Comparison of ENCODE assay signal across 8 cellular contexts in genomic region chr1:146036241-146036989, GRCh38. TPM values are rescaled to one million over a fixed set of nuclear protein-coding genes. Genes with fewer than 3 reads are reported as not detected.
DNase-seq lines count a peak whose midpoint lies in the region; ATAC-seq and TF ChIP-seq lines count a peak whose summit lies in the region.

No MANE protein-coding gene starts in this region.

- no peaks in the 10 kb centered on the region for H3K27me3 ChIP-seq in CD4-positive, alpha-beta T cell (ENCODE audit: control insufficient read depth, insufficient read depth, low read length)
- H3K27me3 ChIP-seq in HL-60 (ENCODE audit: insufficient read depth, poor library complexity, severe bottlenecking) (no peaks in the 10 kb centered on the region), iPS DF 6.9 (ENCODE audit: control insufficient read depth, insufficient read depth, low read length) (no peaks in the 10 kb centered on the region), stomach (no peaks in the 10 kb centered on the region)

- H3K27ac ChIP-seq in CD4-positive, alpha-beta T cell (ENCODE audit: low read depth, low read length): no peak overlapping the region
- H3K27ac ChIP-seq in HL-60 (replicated peaks) (peak overlapping the region; percentile 73), iPS DF 6.9 (ENCODE audit: low read length) (no peak overlapping the region), stomach (peak overlapping the region; percentile 54 to 97 (median 92))

- DNase-seq in CD4-positive, alpha-beta T cell: no peak
- DNase-seq in HL-60 (ENCODE audit: low read depth in 1 of 2, low spot score in 1 of 2) (peak in 1 of 2 experiments; percentile 72), WTC11 (ENCODE audit: low spot score) (no peak), iPS DF 6.9 (ENCODE audit: low read depth, low spot score) (no peak), stomach (no peak)

- H3K9me3 ChIP-seq in CD4-positive, alpha-beta T cell (ENCODE audit: control insufficient read depth, low read length): no peaks in the 10 kb centered on the region
- no peaks in the 10 kb centered on the region for H3K9me3 ChIP-seq in iPS DF 6.9 (ENCODE audit: control insufficient read depth, insufficient read depth, low read length)
- H3K9me3 ChIP-seq in stomach: no peaks in the 10 kb centered on the region

- POLR2A ChIA-PET in CD4-positive, alpha-beta T cell (lab: Charles Lee): interaction anchor here (1.0 to 6.0 kb wide), 21 partner anchors 11 to 755 kb away, joined by 3 to 93 read pairs (median 8); partner anchors contain the start of genes ANKRD34A, HJV, LIX1L and PEX11B
- POLR2A ChIA-PET in WTC11 (lab: Charles Lee): interaction anchor here (3.1 to 6.0 kb wide), 2 partner anchors 14 to 178 kb away, joined by 20 to 62 read pairs; partner anchors contain the start of gene PIAS3

- peak overlapping the region; percentile 98 for H3K4me3 Mint-ChIP-seq in CD4-positive, alpha-beta T cell
- H3K4me3 Mint-ChIP-seq in WTC11: peak overlapping the region; percentile 100

- TF ChIP-seq EP300 in stomach (IDR thresholded peaks at IDR 0.05): no peak

- H3K36me3 ChIP-seq in iPS DF 6.9 (ENCODE audit: control insufficient read depth, insufficient read depth, low read length) (no peaks in the 10 kb centered on the region), stomach (no peaks in the 10 kb centered on the region)

- peak overlapping the region; percentile 100 for H3K27ac Mint-ChIP-seq in CD4-positive, alpha-beta T cell
- no peak overlapping the region; the same call in 1 of the 2 replicates for H3K27ac Mint-ChIP-seq in WTC11

- intact Hi-C loops in CD4-positive, alpha-beta T cell (cut with DNase I, micrococcal nuclease): no loop called here
- intact Hi-C loops in stomach (cut with DNase I; ENCODE audit: low total_unique reads): no loop called here

- peaks cover 45% of the 10 kb centered on the region for H3K4me1 Mint-ChIP-seq in CD4-positive, alpha-beta T cell (ENCODE audit: low read depth)
- peaks cover 10% of the 10 kb centered on the region for H3K4me1 Mint-ChIP-seq in WTC11

- peak overlapping the region; percentile 89 for H3K4me3 ChIP-seq in HL-60 (replicated peaks; ENCODE audit: insufficient read depth, low read length)
- peak overlapping the region; percentile 52; the same call in 1 of the 2 replicates for H3K4me3 ChIP-seq in iPS DF 6.9 (ENCODE audit: low read length)
- peak overlapping the region; percentile 55 to 70 (median 60) for H3K4me3 ChIP-seq in stomach

- no peak for TF ChIP-seq POLR2A in stomach (IDR thresholded peaks at IDR 0.05)

- peaks cover 40% of the 10 kb centered on the region for H3K27me3 Mint-ChIP-seq in CD4-positive, alpha-beta T cell
- H3K27me3 Mint-ChIP-seq in WTC11 (ENCODE audit: low read depth): peaks cover 4% of the 10 kb centered on the region; the same call in 1 of the 2 replicates

- CTCF ChIA-PET in CD4-positive, alpha-beta T cell (lab: Charles Lee): interaction anchor here (0.7 to 2.9 kb wide), 5 partner anchors 14 to 191 kb away, joined by 3 to 12 read pairs (median 4); partner anchors contain the start of genes NUDT17 and RBM8A
- CTCF ChIA-PET in WTC11 (lab: Charles Lee): interaction anchor here (0.6 to 5.3 kb wide), 9 partner anchors 16 to 191 kb away, joined by 3 to 25 read pairs (median 4); partner anchors contain the start of genes LIX1L, NUDT17 and PIAS3

- no peak for ATAC-seq in CD4-positive, alpha-beta T cell (ENCODE audit: poor library complexity)
- ATAC-seq in WTC11 (no peak), GM18867 (IDR thresholded peaks at IDR 0.05; ENCODE audit: unreplicated experiment) (no peak), GM19023 (IDR thresholded peaks at IDR 0.05; ENCODE audit: unreplicated experiment) (no peak), HG03095 (IDR thresholded peaks at IDR 0.05; ENCODE audit: unreplicated experiment) (no peak)

- peaks cover 43% of the 10 kb centered on the region for H3K36me3 Mint-ChIP-seq in CD4-positive, alpha-beta T cell (ENCODE audit: low read depth)
- H3K36me3 Mint-ChIP-seq in WTC11: no peaks in the 10 kb centered on the region

- WGBS in iPS DF 6.9 (ENCODE audit: insufficient coverage, insufficient read length): no CpG with 5 or more reads among the region's 10 CpGs
- 2 to 6% (median 5%) methylated on average over 10 of the region's 10 CpGs for WGBS in stomach, 5 donors

- H3K4me1 ChIP-seq in iPS DF 6.9 (ENCODE audit: control insufficient read depth, insufficient read depth, low read length) (no peaks in the 10 kb centered on the region), stomach (peaks cover 13 to 47% (median 28%) of the 10 kb centered on the region in 4 donors)

- H3K9me3 Mint-ChIP-seq in CD4-positive, alpha-beta T cell: peaks cover 2% of the 10 kb centered on the region
- no peaks in the 10 kb centered on the region for H3K9me3 Mint-ChIP-seq in WTC11

- TF ChIP-seq CTCF in CD4-positive, alpha-beta T cell (IDR thresholded peaks at IDR 0.05): no peak
- TF ChIP-seq CTCF in HL-60 (IDR thresholded peaks at IDR 0.05; ENCODE audit: insufficient read depth, low read length): no peak
- TF ChIP-seq CTCF in WTC11 (IDR thresholded peaks at IDR 0.05): no peak
- no peak for TF ChIP-seq CTCF in stomach (IDR thresholded peaks at IDR 0.05)

TF ChIP-seq in WTC11, 78 proteins besides CTCF, POLR2A, EP300 and RAD21:
- TF ChIP-seq ERG (CRISPR knock-in tag; IDR thresholded peaks at IDR 0.05) (no peak), MAX (CRISPR knock-in tag; IDR thresholded peaks at IDR 0.05) (no peak), ZMAT4 (CRISPR knock-in tag; IDR thresholded peaks at IDR 0.05) (no peak), GTF2I (CRISPR knock-in tag; conservative IDR thresholded peaks at IDR 0.05) (no peak), ATF2 (CRISPR knock-in tag; IDR thresholded peaks at IDR 0.05; ENCODE audit: borderline replicate concordance, low read depth) (no peak)

RNA-seq across cellular contexts. Expression of gene HJV, which starts 14.9 kb away (rescaled TPM):
- total RNA-seq in CD4-positive, alpha-beta T cell: not detected
- total RNA-seq in WTC11 (2021) (0.23 to 0.50 TPM (median 0.31 TPM) in 3 replicates), stomach (not detected)
- polyA plus RNA-seq in stomach: not detected

RNA-seq across cellular contexts. Expression of gene TXNIP, which starts 40.0 kb away (rescaled TPM):
- total RNA-seq in CD4-positive, alpha-beta T cell: 1,000 to 10,000 TPM; 1,317 to 1,358 TPM
- total RNA-seq in WTC11 (2021) (56.7 to 76.8 TPM (median 73.8 TPM) in 3 replicates), stomach (1,000 to 10,000 TPM in 3 of 5 donors, 100 to 1,000 TPM in 2; 204 to 3,386 (median 1,054) TPM)
- 100 to 1,000 TPM; 217 to 613 (median 334) TPM for polyA plus RNA-seq in stomach

Comparison
In these comparisons a context has a peak if more than half of its experiments do, and no peak if none do; other contexts are left out.
1. H3K27ac ChIP-seq: peak in HL-60 (single experiment) and stomach (5 of 5); none in CD4-positive, alpha-beta T cell (single experiment) and iPS DF 6.9 (single experiment).
2. Peak in every context shown above with its lines, with median percentiles within 50 percentile points of each other: H3K4me3 ChIP-seq.